ENCODE assay signal across 1 cellular context in genomic region chr21:31564439-31564838, GRCh38.
TF ChIP-seq lines count a peak whose summit lies in the region.

No MANE protein-coding gene starts in this region.

TF ChIP-seq in HCT116, 20 proteins besides CTCF, POLR2A, EP300 and RAD21 (continued from another document):
- no peak for TF ChIP-seq REST (IDR thresholded peaks at IDR 0.05; ENCODE audit: low read depth)
- no peak for TF ChIP-seq SIN3A (IDR thresholded peaks at IDR 0.05; ENCODE audit: low read depth)
- no peak for TF ChIP-seq EZH2 (IDR thresholded peaks at IDR 0.05)
- TF ChIP-seq CBX3 (IDR thresholded peaks at IDR 0.05; ENCODE audit: low read depth), result no peak
- TF ChIP-seq POLR2AphosphoS5 (IDR thresholded peaks at IDR 0.05; ENCODE audit: low read depth, low read length), result no peak
- no peak for TF ChIP-seq ELF1 (IDR thresholded peaks at IDR 0.05; ENCODE audit: borderline replicate concordance, low read depth)
TF ChIP-seq in HCT116: peak in this region for 0.
